21 cellular contexts compared by ENCODE assay signal in the genomic region with DNA sequence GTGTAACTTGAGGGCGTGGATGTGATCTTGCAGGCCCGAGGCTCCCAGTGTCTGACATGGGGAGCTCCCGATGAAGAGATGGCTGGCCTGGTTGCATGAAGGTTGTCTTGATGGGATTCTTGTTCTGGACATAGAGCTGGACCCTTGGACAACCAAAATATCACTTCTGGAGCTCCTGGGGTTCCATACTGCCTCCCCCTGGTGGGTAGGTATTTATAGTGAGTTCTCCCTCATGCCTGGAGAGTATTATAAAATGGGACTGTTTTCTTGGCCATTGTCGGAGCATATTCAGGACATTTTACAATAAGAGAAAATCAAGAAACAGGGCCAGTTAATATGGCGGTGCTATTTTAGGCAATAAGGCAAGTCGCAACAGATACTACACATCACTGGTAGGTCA. TPM values are rescaled to one million over a fixed set of nuclear protein-coding genes. Genes with fewer than 3 reads are reported as not detected.
DNase-seq lines count a peak whose midpoint lies in the region; ATAC-seq, FAIRE-seq and TF ChIP-seq lines count a peak whose summit lies in the region.
"Had no signal": no experiment of that assay in that cellular context is flagged by ENCODE, and none has a peak within 500 bp of the region (broad histone marks: within the 10 kb centered on the region; RNA-seq: fewer than 3 reads in every experiment).

No MANE protein-coding gene starts in this region.

- H3K4me2 ChIP-seq in SK-N-SH (no peak overlapping the region), IMR-90 (ENCODE audit: low read depth, low read length) (no peak overlapping the region), GM12878 (ENCODE audit: control insufficient read depth, insufficient read depth) (no peak overlapping the region), parathyroid adenoma (ENCODE audit: low read length) (no peak overlapping the region)

- no peaks in the 10 kb centered on the region for H3K9me1 ChIP-seq in IMR-90 (ENCODE audit: insufficient read depth, low read length)

- FAIRE-seq in GM12878 (lab: Jason Lieb, UNC) = no peak
- no peak for FAIRE-seq in H54 (lab: Jason Lieb, UNC)

- CTCF ChIA-PET in SK-N-SH (lab: Yijun Ruan, JAX) = interaction anchor here (0.7 to 3.8 kb wide), 9 partner anchors 9 to 600 kb away, joined by 3 to 19 read pairs (median 4); a partner anchor contains a TSS
- CTCF ChIA-PET in IMR-90 (lab: Yijun Ruan, JAX) = interaction anchor here (0.7 kb wide), 1 partner anchor 568 kb away, joined by 3 read pairs; no protein-coding TSS in a partner anchor
- CTCF ChIA-PET in GM12878 (lab: Yijun Ruan, JAX) = interaction anchor here (0.7 to 3.5 kb wide), 14 partner anchors 9 to 132 kb away, joined by 3 to 49 read pairs (median 4); a partner anchor contains a TSS

- dilution Hi-C loops in IMR-90 (cut with HindIII; ENCODE audit: low sequenced_read_pairs, unreplicated experiment) = no loop called here

- H3K9ac ChIP-seq in SK-N-SH = no peak overlapping the region
- H3K9ac ChIP-seq in IMR-90 (ENCODE audit: low read depth, low read length) = no peak overlapping the region
- no peak overlapping the region for H3K9ac ChIP-seq in GM12878 (ENCODE audit: control insufficient read depth, insufficient read depth, low read length)
- H3K9ac ChIP-seq in parathyroid adenoma = no peak overlapping the region
- H3K9ac ChIP-seq: GM23248 had no signal

- no peak overlapping the region for H4K5ac ChIP-seq in IMR-90 (ENCODE audit: low read depth, low read length)

- H4K8ac ChIP-seq in IMR-90 (ENCODE audit: low read depth in 2 of 2, low read length in 2 of 2) = no peak overlapping the region

- TF ChIP-seq RAD21 in SK-N-SH (IDR thresholded peaks at IDR 0.05; ENCODE audit: low read length) = no peak
- TF ChIP-seq RAD21 in IMR-90 (IDR thresholded peaks at IDR 0.05; ENCODE audit: low read length) = no peak
- TF ChIP-seq RAD21 in GM12878 (IDR thresholded peaks at IDR 0.05; ENCODE audit: insufficient read depth, low read depth, low read length) = peak; percentile 30; the same call in 1 of the 2 replicates

- DNase-seq in SK-N-SH (peak; percentile 32), IMR-90 (no peak), GM12878 (ENCODE audit: low read depth, low spot score) (no peak), H54 (ENCODE audit: insufficient read length, low spot score) (no peak), NCI-H82 treated with DMSO at 0.1 percent for 48 hours (lab: John Stamatoyannopoulos, UW; ENCODE audit: unreplicated experiment) (no peak)
- DNase-seq: 8988T, DMS79, GM23248, immature natural killer cell, Kasumi-1, lower lobe of right lung, NCI-H1694, NCI-H226, ovary, transverse colon had no signal

- no peak overlapping the region for H3K27ac ChIP-seq in SK-N-SH (ENCODE audit: low read depth in 2 of 2, low read length in 1 of 2)
- no peak overlapping the region for H3K27ac ChIP-seq in IMR-90 (ENCODE audit: insufficient read depth, low read length)
- no peak overlapping the region for H3K27ac ChIP-seq in GM12878 (ENCODE audit: control insufficient read depth, insufficient read depth)
- H3K27ac ChIP-seq in parathyroid adenoma = no peak overlapping the region
- H3K27ac ChIP-seq: GM23248, lower lobe of right lung, ovary, SJSA1, skin epidermis, transverse colon had no signal

- 91% methylated on average over 6 of the region's 6 CpGs for WGBS in SK-N-SH (ENCODE audit: low lambda C conversion rate)
- WGBS in IMR-90 (ENCODE audit: extremely low coverage in 2 of 2, insufficient read length in 1 of 2), 2 experiments = no CpG with 5 or more reads among the region's 6 CpGs
- WGBS in GM12878 (ENCODE audit: insufficient coverage, insufficient replicate concordance, low lambda C conversion rate, missing lambda C conversion rate) = 95% methylated on average over 6 of the region's 6 CpGs

- H3K79me2 ChIP-seq in SK-N-SH (ENCODE audit: insufficient read depth) = no peaks in the 10 kb centered on the region
- no peaks in the 10 kb centered on the region for H3K79me2 ChIP-seq in GM12878 (ENCODE audit: control insufficient read depth, insufficient read depth, low read length)
- no peaks in the 10 kb centered on the region for H3K79me2 ChIP-seq in parathyroid adenoma

- H3K4me1 ChIP-seq in SK-N-SH (ENCODE audit: control insufficient read depth in 1 of 2, insufficient read depth in 2 of 2, low read depth in 1 of 2, low read length in 1 of 2) (no peaks in the 10 kb centered on the region), IMR-90 (ENCODE audit: control insufficient read depth, insufficient read depth, low read length) (no peaks in the 10 kb centered on the region), GM12878 (ENCODE audit: control insufficient read depth, insufficient read depth, low read length) (peaks cover 2% of the 10 kb centered on the region; the same call in 1 of the 2 replicates), parathyroid adenoma (peaks cover 15% of the 10 kb centered on the region)
- H3K4me1 ChIP-seq: SJSA1 had no signal

- no peaks in the 10 kb centered on the region for H3K79me1 ChIP-seq in IMR-90 (ENCODE audit: low read depth in 1 of 2, low read length in 2 of 2)

- H2BK120ac ChIP-seq in IMR-90 (ENCODE audit: low read depth, low read length) = no peak overlapping the region

- no peak for ATAC-seq in SK-N-SH treated with all-trans-retinoic acid at 6 μM for 48 hours
- ATAC-seq in IMR-90 (ENCODE audit: low read depth) = no peak
- no peak for ATAC-seq in GM12878
- no peak for ATAC-seq in GM18861 (IDR thresholded peaks at IDR 0.05; ENCODE audit: unreplicated experiment)
- ATAC-seq: activated T-helper 17 cell treated with anti-CD3 and anti-CD28 coated beads, Interleukin-2, amount 50 U/mL, for 72 hours; lower lobe of right lung had no signal

- SMC1A ChIA-PET in GM12878 (lab: Charles Lee; ENCODE audit: uncharacterized antibody, unreplicated experiment) = interaction anchor here (0.7 to 3.6 kb wide), 8 partner anchors 8 to 61 kb away, joined by 3 to 41 read pairs (median 4); no protein-coding TSS in a partner anchor

- intact Hi-C loops in IMR-90 (cut with micrococcal nuclease) = no loop called here
- intact Hi-C loops in GM12878 (cut with micrococcal nuclease; ENCODE audit: unreplicated experiment) = no loop called here

- H2AFZ ChIP-seq in SK-N-SH (ENCODE audit: low read depth) (no peak overlapping the region), IMR-90 (replicated peaks; ENCODE audit: low read length, poor library complexity) (no peak overlapping the region), GM12878 (ENCODE audit: control insufficient read depth, low read depth, low read length) (no peak overlapping the region), parathyroid adenoma (no peak overlapping the region)
- H2AFZ ChIP-seq: GM23248 had no signal

- no peak overlapping the region for H4K91ac ChIP-seq in IMR-90 (ENCODE audit: insufficient read depth, low read depth, low read length)

- no peak overlapping the region for H3K4ac ChIP-seq in IMR-90 (ENCODE audit: low read depth, low read length)

- H2BK20ac ChIP-seq in IMR-90 (ENCODE audit: low read depth, low read length) = no peak overlapping the region

- BruUV-seq in IMR-90 (replicated peaks; lab: Mats Ljungman, UMichigan) (no TSS peak), GM12878 (replicated peaks; lab: Mats Ljungman, UMichigan) (no TSS peak)

- no peaks in the 10 kb centered on the region for H3K9me2 ChIP-seq in SK-N-SH

- H2AK9ac ChIP-seq in IMR-90 (replicated peaks; ENCODE audit: low read depth, low read length, poor library complexity) = no peak overlapping the region

- TF ChIP-seq EP300 in SK-N-SH (IDR thresholded peaks at IDR 0.05; ENCODE audit: borderline replicate concordance in 1 of 2, low read depth in 1 of 2, low read length in 1 of 2) (no peak), GM12878 (IDR thresholded peaks at IDR 0.05; ENCODE audit: borderline replicate concordance in 1 of 2, control insufficient read depth in 1 of 2, low read depth in 2 of 2, low read length in 2 of 2) (no peak)

- H3K36me3 ChIP-seq in SK-N-SH (replicated peaks in 1 of 2; ENCODE audit: control insufficient read depth in 1 of 2, insufficient read depth in 2 of 2, low read length in 1 of 2) (no peaks in the 10 kb centered on the region), IMR-90 (ENCODE audit: control insufficient read depth, insufficient read depth, low read length) (no peaks in the 10 kb centered on the region), GM12878 (ENCODE audit: control insufficient read depth in 2 of 2, insufficient read depth in 2 of 2, low read length in 1 of 2) (no peaks in the 10 kb centered on the region), parathyroid adenoma (ENCODE audit: control insufficient read depth, insufficient read depth, low read length) (no peaks in the 10 kb centered on the region)
- H3K36me3 ChIP-seq: lower lobe of right lung, ovary, SJSA1, transverse colon had no signal

- no peaks in the 10 kb centered on the region for H3K27me3 ChIP-seq in SK-N-SH (ENCODE audit: insufficient read depth)
- H3K27me3 ChIP-seq in IMR-90 (ENCODE audit: control insufficient read depth, insufficient read depth, low read length) = no peaks in the 10 kb centered on the region
- no peaks in the 10 kb centered on the region for H3K27me3 ChIP-seq in GM12878 (replicated peaks in 1 of 2; ENCODE audit: control insufficient read depth in 2 of 2, insufficient read depth in 2 of 2, low read length in 1 of 2)
- H3K27me3 ChIP-seq in parathyroid adenoma (ENCODE audit: control insufficient read depth, insufficient read depth, low read length) = no peaks in the 10 kb centered on the region
- H3K27me3 ChIP-seq: ovary, transverse colon had no signal

- H3K9me3 ChIP-seq in SK-N-SH (no peaks in the 10 kb centered on the region), IMR-90 (ENCODE audit: control insufficient read depth, insufficient read depth, low read length) (no peaks in the 10 kb centered on the region), GM12878 (replicated peaks; ENCODE audit: control insufficient read depth, insufficient read depth, low read length) (no peaks in the 10 kb centered on the region), parathyroid adenoma (ENCODE audit: control insufficient read depth, low read length) (no peaks in the 10 kb centered on the region)
- H3K9me3 ChIP-seq: lower lobe of right lung, ovary, SJSA1, transverse colon had no signal

- H2BK15ac ChIP-seq in IMR-90 (ENCODE audit: low read depth, low read length) = no peak overlapping the region

- TF ChIP-seq CTCF in SK-N-SH (IDR thresholded peaks at IDR 0.05) = peak; percentile 34; the same call in 1 of the 2 replicates
- TF ChIP-seq CTCF in IMR-90 (conservative IDR thresholded peaks at IDR 0.05; ENCODE audit: low read depth, low read length) = 0 out of 2 replicates have a peak, but pooled peaks have one; percentile 9
- TF ChIP-seq CTCF in GM12878 (IDR thresholded peaks at IDR 0.05 in 2 of 3, conservative IDR thresholded peaks at IDR 0.05 in 1 of 3; ENCODE audit: control insufficient read depth in 2 of 3, extremely low read depth in 1 of 3, insufficient read depth in 1 of 3, low read depth in 3 of 3, low read length in 3 of 3) = peak; percentile 25 to 27 (median 26); a peak in 4 of 6 replicates
- peak; percentile 9 for TF ChIP-seq CTCF in parathyroid adenoma (IDR thresholded peaks at IDR 0.05)

- no peak overlapping the region for H3K18ac ChIP-seq in IMR-90 (ENCODE audit: low read depth, low read length)

- H2BK5ac ChIP-seq in IMR-90 (ENCODE audit: low read depth, low read length, poor library complexity, severe bottlenecking) = no peak overlapping the region

- no peak overlapping the region for H3K23ac ChIP-seq in IMR-90 (ENCODE audit: low read depth, low read length)

- H3K4me3 ChIP-seq in SK-N-SH (ENCODE audit: low read depth in 2 of 2, low read length in 1 of 2) = no peak overlapping the region
- H3K4me3 ChIP-seq in IMR-90 (ENCODE audit: insufficient read depth, low read depth, low read length) = no peak overlapping the region
- H3K4me3 ChIP-seq in GM12878 = no peak overlapping the region
- H3K4me3 ChIP-seq in parathyroid adenoma (ENCODE audit: low read depth, low read length) = no peak overlapping the region
- H3K4me3 ChIP-seq: GM23248, lower lobe of right lung, ovary, SJSA1, skin epidermis, transverse colon had no signal

- in situ Hi-C loops in IMR-90 (cut with MboI; ENCODE audit: low sequenced_read_pairs) (loop anchor here (25.0 kb wide), 2 partner anchors 556 to 569 kb away; partner anchors contain the start of genes ATP6V0E2, KCNH2 and NOS3), GM12878 (cut with MboI) (loop anchor here (25.0 kb wide), 1 partner anchor 356 kb away; no protein-coding TSS in a partner anchor)

- no peak overlapping the region for H3K56ac ChIP-seq in IMR-90 (ENCODE audit: extremely low read depth, insufficient read depth, low read length)

- no peaks in the 10 kb centered on the region for H3F3A ChIP-seq in SK-N-SH (replicated peaks; ENCODE audit: insufficient read depth)

- POLR2A ChIA-PET in SK-N-SH (lab: Yijun Ruan, JAX) (no interaction called here), IMR-90 (lab: Charles Lee; ENCODE audit: unreplicated experiment) (no interaction called here), GM12878 (lab: Charles Lee) (interaction anchor here (0.6 to 1.4 kb wide), 4 partner anchors 11 to 63 kb away, joined by 3 to 4 read pairs (median 4); no protein-coding TSS in a partner anchor)

- H2AK5ac ChIP-seq in IMR-90 (ENCODE audit: low read depth, low read length) = no peak overlapping the region

- no peak overlapping the region for H3K14ac ChIP-seq in IMR-90 (replicated peaks; ENCODE audit: low read depth, low read length)

- no peak for TF ChIP-seq POLR2A in IMR-90 (IDR thresholded peaks at IDR 0.05; ENCODE audit: low read depth, low read length)
- TF ChIP-seq POLR2A in GM12878 (IDR thresholded peaks at IDR 0.05; ENCODE audit: low read depth, low read length) = no peak
- no peak for TF ChIP-seq POLR2A in H54 (IDR thresholded peaks at IDR 0.05; ENCODE audit: low read depth, low read length)

- H4K20me1 ChIP-seq in SK-N-SH (ENCODE audit: insufficient read depth) (no peaks in the 10 kb centered on the region), IMR-90 (ENCODE audit: insufficient read depth, low read length) (no peaks in the 10 kb centered on the region), GM12878 (ENCODE audit: control insufficient read depth, insufficient read depth) (no peaks in the 10 kb centered on the region)

- RAD21 ChIA-PET in GM12878 (lab: Charles Lee; ENCODE audit: unreplicated experiment) = interaction anchor here (0.9 to 4.7 kb wide), 7 partner anchors 12 to 69 kb away, joined by 3 to 26 read pairs (median 4); no protein-coding TSS in a partner anchor

RNA-seq across cellular contexts. Expression of gene GIMAP8, which starts 32.6 kb away (rescaled TPM):
- polyA plus RNA-seq in SK-N-SH (2012; rRNA removed) (not detected in 2 replicates), IMR-90 (2012; rRNA removed) (not detected in 2 replicates), GM12878 (2011; rRNA removed) (9.7 and 12.6 TPM in 2 replicates), GM12878 (2014; fragmentation: Illumina TruSeq; extraction: Trizol) (7.9 and 8.3 TPM in 2 replicates), GM12878 (2014; fragmentation: Nextera tagmentation; extraction: Ambion mirVana) (1 to 10 TPM in 1 of 2 experiments, under 1 TPM in 1; 0.66 to 2.6 TPM), GM12878 (2014; rRNA removed) (6.0 and 7.0 TPM in 2 replicates), GM12878 (2016; fragmentation: Nextera tagmentation; extraction: Ambion mirVana) (1 to 10 TPM; 2.0 to 2.2 TPM)
- not detected in 2 replicates for polyA plus RNA-seq in SK-N-SH (2012; cell fraction: cytosol; rRNA removed)
- polyA plus RNA-seq in SK-N-SH (2012; cell fraction: nucleus; rRNA removed) = 0.01 TPM in 1 of 2 replicates, not detected in the other
- total RNA-seq in IMR-90 (2012; rRNA removed) (not detected in 2 replicates), GM12878 (2014; rRNA removed) (3.7 and 4.5 TPM in 2 replicates), GM12878 (2014; rRNA removed; fragmentation: Illumina TruSeq; extraction: Trizol) (5.7 TPM in 2 replicates), GM12878 (2021) (5.7 and 6.2 TPM in 2 replicates)
- not detected in 2 replicates for polyA plus RNA-seq in IMR-90 (2012; cell fraction: cytosol; rRNA removed)
- polyA plus RNA-seq in IMR-90 (2012; cell fraction: nucleus; rRNA removed; ENCODE audit: low replicate concordance) = not detected in 2 replicates
- 12.9 and 13.9 TPM in 2 replicates for total RNA-seq in GM12878 (2013; cell fraction: nucleolus; rRNA removed)
- 4.4 TPM for polyA plus RNA-seq in GM12878 (2011; ENCODE audit: low read depth)
- polyA plus RNA-seq in GM12878 (2011; cell fraction: cytosol; rRNA removed) = 4.6 and 5.5 TPM in 2 replicates
- 14.7 and 18.1 TPM in 2 replicates for polyA plus RNA-seq in GM12878 (2011; cell fraction: nucleus; rRNA removed)
- 5.3 and 7.0 TPM in 2 replicates for polyA plus RNA-seq in GM12878 (2012)
- polyA minus RNA-seq in GM12878 (2011; rRNA and poly(A)+ RNA removed) = 7.5 and 8.2 TPM in 2 replicates
- 2.6 and 3.2 TPM in 2 replicates for polyA minus RNA-seq in GM12878 (2011; cell fraction: cytosol; rRNA and poly(A)+ RNA removed)
- 5.1 and 6.5 TPM in 2 replicates for polyA minus RNA-seq in GM12878 (2011; cell fraction: nucleus; rRNA and poly(A)+ RNA removed)
- total RNA-seq: GM23248, SJSA1 had no signal
- polyA plus RNA-seq: GM23248 had no signal

RNA-seq across cellular contexts. Expression of gene ZNF775, which starts 38.7 kb away (rescaled TPM):
- polyA plus RNA-seq in SK-N-SH (2012; rRNA removed) (4.6 and 5.0 TPM in 2 replicates), IMR-90 (2012; rRNA removed) (2.6 and 4.0 TPM in 2 replicates), GM12878 (2011; rRNA removed) (1.8 and 3.6 TPM in 2 replicates), GM12878 (2014; fragmentation: Illumina TruSeq; extraction: Trizol) (0.32 and 0.71 TPM in 2 replicates), GM12878 (2014; fragmentation: Nextera tagmentation; extraction: Ambion mirVana) (under 1 TPM; 0.05 to 0.46 TPM), GM12878 (2014; rRNA removed) (9.7 and 11.8 TPM in 2 replicates), GM12878 (2016; fragmentation: Nextera tagmentation; extraction: Ambion mirVana) (1 to 10 TPM in 1 of 2 experiments, under 1 TPM in 1; 0.62 to 1.4 TPM)
- polyA plus RNA-seq in SK-N-SH (2012; cell fraction: cytosol; rRNA removed) = 2.3 and 3.7 TPM in 2 replicates
- 6.9 and 9.8 TPM in 2 replicates for polyA plus RNA-seq in SK-N-SH (2012; cell fraction: nucleus; rRNA removed)
- total RNA-seq in IMR-90 (2012; rRNA removed) (1.4 TPM in 2 replicates), GM12878 (2014; rRNA removed) (7.2 and 11.0 TPM in 2 replicates), GM12878 (2014; rRNA removed; fragmentation: Illumina TruSeq; extraction: Trizol) (2.3 and 2.8 TPM in 2 replicates), GM12878 (2021) (12.1 and 14.3 TPM in 2 replicates)
- 2.1 and 5.8 TPM in 2 replicates for polyA plus RNA-seq in IMR-90 (2012; cell fraction: cytosol; rRNA removed)
- polyA plus RNA-seq in IMR-90 (2012; cell fraction: nucleus; rRNA removed; ENCODE audit: low replicate concordance) = 2.2 and 7.1 TPM in 2 replicates
- 7.9 and 10.6 TPM in 2 replicates for total RNA-seq in GM12878 (2013; cell fraction: nucleolus; rRNA removed)
- 1.1 TPM for polyA plus RNA-seq in GM12878 (2011; ENCODE audit: low read depth)
- polyA plus RNA-seq in GM12878 (2011; cell fraction: cytosol; rRNA removed) = 3.6 and 8.5 TPM in 2 replicates
- polyA plus RNA-seq in GM12878 (2011; cell fraction: nucleus; rRNA removed) = 9.0 and 11.2 TPM in 2 replicates
- polyA plus RNA-seq in GM12878 (2012) = 5.9 and 7.2 TPM in 2 replicates
- 1.1 and 3.0 TPM in 2 replicates for polyA minus RNA-seq in GM12878 (2011; rRNA and poly(A)+ RNA removed)
- polyA minus RNA-seq in GM12878 (2011; cell fraction: cytosol; rRNA and poly(A)+ RNA removed) = 3.5 and 5.1 TPM in 2 replicates
- 2.3 and 4.7 TPM in 2 replicates for polyA minus RNA-seq in GM12878 (2011; cell fraction: nucleus; rRNA and poly(A)+ RNA removed)

RNA-seq across cellular contexts. Expression of gene REPIN1, which starts 49.2 kb away (rescaled TPM):
- polyA plus RNA-seq in SK-N-SH (2012; rRNA removed) (87.5 and 91.6 TPM in 2 replicates), IMR-90 (2012; rRNA removed) (50.6 and 59.7 TPM in 2 replicates), GM12878 (2011; rRNA removed) (56.3 and 88.0 TPM in 2 replicates), GM12878 (2014; fragmentation: Illumina TruSeq; extraction: Trizol) (22.3 and 47.3 TPM in 2 replicates), GM12878 (2014; fragmentation: Nextera tagmentation; extraction: Ambion mirVana) (10 to 100 TPM in 1 of 2 experiments, 1 to 10 TPM in 1; 5.1 to 12.6 TPM), GM12878 (2014; rRNA removed) (139 and 159 TPM in 2 replicates), GM12878 (2016; fragmentation: Nextera tagmentation; extraction: Ambion mirVana) (10 to 100 TPM; 66.4 to 87.4 TPM)
- polyA plus RNA-seq in SK-N-SH (2012; cell fraction: cytosol; rRNA removed) = 49.6 and 70.3 TPM in 2 replicates
- polyA plus RNA-seq in SK-N-SH (2012; cell fraction: nucleus; rRNA removed) = 254 and 314 TPM in 2 replicates
- total RNA-seq in IMR-90 (2012; rRNA removed) (19.4 and 20.6 TPM in 2 replicates), GM12878 (2014; rRNA removed) (111 and 122 TPM in 2 replicates), GM12878 (2014; rRNA removed; fragmentation: Illumina TruSeq; extraction: Trizol) (32.1 and 38.7 TPM in 2 replicates), GM12878 (2021) (161 and 172 TPM in 2 replicates)
- polyA plus RNA-seq in IMR-90 (2012; cell fraction: cytosol; rRNA removed) = 56.1 and 62.3 TPM in 2 replicates
- 76.7 and 123 TPM in 2 replicates for polyA plus RNA-seq in IMR-90 (2012; cell fraction: nucleus; rRNA removed; ENCODE audit: low replicate concordance)
- total RNA-seq in GM12878 (2013; cell fraction: nucleolus; rRNA removed) = 152 and 192 TPM in 2 replicates
- polyA plus RNA-seq in GM12878 (2011; ENCODE audit: low read depth) = 43.7 TPM
- 135 and 158 TPM in 2 replicates for polyA plus RNA-seq in GM12878 (2011; cell fraction: cytosol; rRNA removed)
- 309 and 343 TPM in 2 replicates for polyA plus RNA-seq in GM12878 (2011; cell fraction: nucleus; rRNA removed)
- 96.5 and 107 TPM in 2 replicates for polyA plus RNA-seq in GM12878 (2012)
- polyA minus RNA-seq in GM12878 (2011; rRNA and poly(A)+ RNA removed) = 40.9 and 86.3 TPM in 2 replicates
- 35.8 and 41.2 TPM in 2 replicates for polyA minus RNA-seq in GM12878 (2011; cell fraction: cytosol; rRNA and poly(A)+ RNA removed)
- polyA minus RNA-seq in GM12878 (2011; cell fraction: nucleus; rRNA and poly(A)+ RNA removed) = 59.8 and 89.9 TPM in 2 replicates

Comparison
In these comparisons a context has a peak if more than half of its experiments do, and no peak if none do; other contexts are left out.
1. Of the 26 proteins assayed by ChIP-seq in both GM12878 and SK-N-SH: peak only in GM12878: RAD21 and SMC3; only in SK-N-SH: none; in both: CTCF; in neither: 23.